In genomic region chr13:113785051-113786010, GRCh38 we compare ENCODE assay signal across 10 cellular contexts. TPM values are rescaled to one million over a fixed set of nuclear protein-coding genes. Genes with fewer than 3 reads are reported as not detected.
A peak's percentile ranks its signal among the peaks of the same experiment; 100 is the strongest.
DNase-seq lines count a peak whose midpoint lies in the region; ATAC-seq, FAIRE-seq and TF ChIP-seq lines count a peak whose summit lies in the region.
"Had no signal": no experiment of that assay in that cellular context is flagged by ENCODE, and none has a peak within 500 bp of the region (broad histone marks: within the 10 kb centered on the region; RNA-seq: fewer than 3 reads in every experiment).

No MANE protein-coding gene starts in this region.

- peak; percentile 28 to 46 for DNase-seq in activated CD4-positive, alpha-beta T cell treated with anti-CD3 and anti-CD28 coated beads, Interleukin-2, amount 50 U/mL, for 48 hours
- no peak for DNase-seq in activated CD4-positive, alpha-beta T cell treated with anti-CD3 and anti-CD28 coated beads, Interleukin-2, amount 10 ng/mL, durations not matched to agents 7 days and 5 days
- DNase-seq in M059J (ENCODE audit: low read depth) (peak; percentile 99), bronchial epithelial cell (ENCODE audit: low read depth) (peak; percentile 87), renal cortical epithelial cell (ENCODE audit: low read depth) (peak; percentile 99), NCI-H2081 (lab: John Stamatoyannopoulos, UW) (no peak), islet precursor cell (no peak)
- DNase-seq: immature natural killer cell had no signal

- H3K36me3 Mint-ChIP-seq in activated CD4-positive, alpha-beta T cell treated with anti-CD3 and anti-CD28 coated beads, Interleukin-2, amount 10 ng/mL, durations not matched to agents 7 days and 5 days (ENCODE audit: low read depth): no peaks in the 10 kb centered on the region
- H3K36me3 Mint-ChIP-seq: immature natural killer cell had no signal

- POLR2A ChIA-PET in activated CD4-positive, alpha-beta T cell treated with anti-CD3 and anti-CD28 coated beads, Interleukin-2, amount 10 ng/mL, durations not matched to agents 7 days and 5 days (lab: Charles Lee): no interaction called here

- H3K27me3 Mint-ChIP-seq in activated CD4-positive, alpha-beta T cell treated with anti-CD3 and anti-CD28 coated beads, Interleukin-2, amount 10 ng/mL, durations not matched to agents 7 days and 5 days: peaks cover 7% of the 10 kb centered on the region

- H3K4me1 Mint-ChIP-seq in activated CD4-positive, alpha-beta T cell treated with anti-CD3 and anti-CD28 coated beads, Interleukin-2, amount 10 ng/mL, durations not matched to agents 7 days and 5 days: no peaks in the 10 kb centered on the region
- H3K4me1 Mint-ChIP-seq: immature natural killer cell had no signal

- H3K36me3 ChIP-seq in bronchial epithelial cell (ENCODE audit: control insufficient read depth, insufficient read depth, low read length): no peaks in the 10 kb centered on the region
- H3K36me3 ChIP-seq: right atrium auricular region had no signal

- peak; percentile 18 for FAIRE-seq in bronchial epithelial cell (lab: Jason Lieb, UNC)

- no peaks in the 10 kb centered on the region for H3K9me3 Mint-ChIP-seq in activated CD4-positive, alpha-beta T cell treated with anti-CD3 and anti-CD28 coated beads, Interleukin-2, amount 10 ng/mL, durations not matched to agents 7 days and 5 days
- H3K9me3 Mint-ChIP-seq: immature natural killer cell had no signal

- TF ChIP-seq CTCF in bronchial epithelial cell (IDR thresholded peaks at IDR 0.05; ENCODE audit: insufficient read depth, low read length, severe bottlenecking): no peak

- CTCF ChIA-PET in activated CD4-positive, alpha-beta T cell treated with anti-CD3 and anti-CD28 coated beads, Interleukin-2, amount 10 ng/mL, durations not matched to agents 7 days and 5 days (lab: Charles Lee): no interaction called here

- H3K27ac Mint-ChIP-seq in activated CD4-positive, alpha-beta T cell treated with anti-CD3 and anti-CD28 coated beads, Interleukin-2, amount 10 ng/mL, durations not matched to agents 7 days and 5 days: no peak overlapping the region
- H3K27ac Mint-ChIP-seq: immature natural killer cell had no signal

- no peak overlapping the region for H3K4me3 ChIP-seq in bronchial epithelial cell (ENCODE audit: low read depth, low read length)
- H3K4me3 ChIP-seq: right atrium auricular region had no signal

- no peaks in the 10 kb centered on the region for H3K27me3 ChIP-seq in bronchial epithelial cell (ENCODE audit: control insufficient read depth, insufficient read depth, low read length)
- H3K27me3 ChIP-seq: right atrium auricular region had no signal

- no peak for ATAC-seq in GM19467 (IDR thresholded peaks at IDR 0.05; ENCODE audit: unreplicated experiment)

- no peak overlapping the region for H3K4me3 Mint-ChIP-seq in activated CD4-positive, alpha-beta T cell treated with anti-CD3 and anti-CD28 coated beads, Interleukin-2, amount 10 ng/mL, durations not matched to agents 7 days and 5 days
- H3K4me3 Mint-ChIP-seq: immature natural killer cell had no signal

RNA-seq across cellular contexts. Expression of gene TMEM255B, which starts 26.3 kb away (rescaled TPM):
- 1 to 10 TPM; 1.3 to 1.8 TPM for total RNA-seq in activated CD4-positive, alpha-beta T cell treated with anti-CD3 and anti-CD28 coated beads, Interleukin-2, amount 10 ng/mL, durations not matched to agents 7 days and 5 days
- total RNA-seq in M059J (2014; rRNA removed; shearing (Covaris generic)): 0.44 and 3.5 TPM in 2 replicates
- total RNA-seq in bronchial epithelial cell (1.0 and 5.3 TPM in 2 replicates), renal cortical epithelial cell (3.3 and 5.9 TPM in 2 replicates)

Comparison
In these comparisons a context has a peak if more than half of its experiments do, and no peak if none do; other contexts are left out.
1. DNase-seq: peak in activated CD4-positive, alpha-beta T cell treated with anti-CD3 and anti-CD28 coated beads, Interleukin-2, amount 50 U/mL, for 48 hours (2 of 2), M059J (single experiment), bronchial epithelial cell (single experiment) and renal cortical epithelial cell (single experiment); none in activated CD4-positive, alpha-beta T cell treated with anti-CD3 and anti-CD28 coated beads, Interleukin-2, amount 10 ng/mL, durations not matched to agents 7 days and 5 days (single experiment), NCI-H2081 (0 of 2) and islet precursor cell (single experiment).